In genomic region chr1:233919786-233920185, GRCh38 we compare ENCODE assay signal across 25 cellular contexts. TPM values are rescaled to one million over a fixed set of nuclear protein-coding genes. Genes with fewer than 3 reads are reported as not detected.
"Had no signal": no experiment of that assay in that cellular context is flagged by ENCODE, and none has a peak within 500 bp of the region (broad histone marks: within the 10 kb centered on the region; RNA-seq: fewer than 3 reads in every experiment).

No MANE protein-coding gene starts in this region.

- ATAC-seq: mucosa of descending colon; naive thymus-derived CD4-positive, alpha-beta T cell; natural killer cell treated with Interleukin-12 subunit alpha and Interleukin-12 subunit beta and Interleukin-15 and Interleukin-18, amount 100 ng/mL, for 72 hours; right lobe of liver; stimulated activated naive B cell treated with anti-CD40 and anti-IgM and Interleukin-4, amounts not matched to agents 10 μg/mL and 1 μg/mL and 100 μg/mL, for 72 hours; stimulated activated naive CD8-positive, alpha-beta T cell treated with anti-CD3 and anti-CD28 coated beads, Interleukin-15, Interleukin-2, amounts not matched to agents 100 U/mL and 50 U/mL, for 24 hours had no signal

- H3K27ac ChIP-seq: left ventricle myocardium inferior, ovary, right atrium auricular region, right lobe of liver, stomach, testis, thyroid gland, transverse colon, upper lobe of left lung had no signal

- H3K27me3 Mint-ChIP-seq: progenitor cell of endocrine pancreas; stimulated activated naive B cell treated with anti-CD40 and anti-IgM and Interleukin-4, amounts not matched to agents 10 μg/mL and 1 μg/mL and 100 μg/mL, for 72 hours had no signal

- H3K4me3 Mint-ChIP-seq: naive thymus-derived CD4-positive, alpha-beta T cell; natural killer cell treated with Interleukin-12 subunit alpha and Interleukin-12 subunit beta and Interleukin-15 and Interleukin-18, amount 100 ng/mL, for 72 hours; stimulated activated naive B cell treated with anti-CD40 and anti-IgM and Interleukin-4, amounts not matched to agents 10 μg/mL and 1 μg/mL and 100 μg/mL, for 72 hours had no signal

- H3K27ac Mint-ChIP-seq: naive thymus-derived CD4-positive, alpha-beta T cell; natural killer cell treated with Interleukin-12 subunit alpha and Interleukin-12 subunit beta and Interleukin-15 and Interleukin-18, amount 100 ng/mL, for 72 hours; progenitor cell of endocrine pancreas; stimulated activated naive B cell treated with anti-CD40 and anti-IgM and Interleukin-4, amounts not matched to agents 10 μg/mL and 1 μg/mL and 100 μg/mL, for 72 hours had no signal

- H3K36me3 ChIP-seq: left ventricle myocardium inferior, ovary, right atrium auricular region, right lobe of liver, stomach, thyroid gland, transverse colon, upper lobe of left lung had no signal

- H3K4me3 ChIP-seq: left ventricle myocardium inferior, lung, mucosa of descending colon, ovary, right atrium auricular region, right lobe of liver, smooth muscle cell, stomach, testis, thyroid gland, transverse colon, upper lobe of left lung had no signal

- H3K9me3 ChIP-seq: mucosa of descending colon, ovary, right atrium auricular region, right lobe of liver, testis, thyroid gland, transverse colon, upper lobe of left lung had no signal

- H3K4me1 Mint-ChIP-seq: stimulated activated naive B cell treated with anti-CD40 and anti-IgM and Interleukin-4, amounts not matched to agents 10 μg/mL and 1 μg/mL and 100 μg/mL, for 72 hours had no signal

- DNase-seq: islet precursor cell; left ventricle myocardium inferior; midbrain; mucosa of descending colon; naive thymus-derived CD4-positive, alpha-beta T cell; ovary; right lobe of liver; stimulated activated CD4-positive, alpha-beta T cell treated with anti-CD3 and anti-CD28 coated beads, Interleukin-15, amount 100 ng/mL, for 24 hours; stimulated activated CD4-positive, alpha-beta T cell treated with anti-CD3 and anti-CD28 coated beads, Interleukin-2, amount 100 ng/mL, for 24 hours; stimulated activated CD4-positive, alpha-beta T cell treated with anti-CD3 and anti-CD28 coated beads, Interleukin-4, amount 100 ng/mL, for 1 hour; stimulated activated naive B cell treated with anti-CD40 and anti-IgM and Interleukin-4, amounts not matched to agents 10 μg/mL and 1 μg/mL and 100 μg/mL, for 72 hours; stimulated activated naive CD8-positive, alpha-beta T cell treated with anti-CD3 and anti-CD28 coated beads, Interleukin-15, Interleukin-2, amounts not matched to agents 100 U/mL and 50 U/mL, for 24 hours; stomach; testis; thyroid gland; transverse colon; upper lobe of left lung had no signal

- H3K27me3 ChIP-seq: ovary, right atrium auricular region, right lobe of liver, stomach, testis, thyroid gland, transverse colon, upper lobe of left lung had no signal

- H3K36me3 Mint-ChIP-seq: naive thymus-derived CD4-positive, alpha-beta T cell; stimulated activated naive B cell treated with anti-CD40 and anti-IgM and Interleukin-4, amounts not matched to agents 10 μg/mL and 1 μg/mL and 100 μg/mL, for 72 hours had no signal

- H3K4me1 ChIP-seq: left ventricle myocardium inferior, right atrium auricular region, right lobe of liver, stomach, testis, thyroid gland, transverse colon, upper lobe of left lung had no signal

RNA-seq across cellular contexts. Expression of gene SLC35F3, which starts 15.3 kb away (rescaled TPM):
- total RNA-seq: left ventricle myocardium inferior, mesenteric fat pad, myocyte, pulmonary artery endothelial cell, right atrium auricular region, right lobe of liver, transverse colon had no signal
